In genomic region chr2:29047083-29047840, GRCh38 we compare ENCODE assay signal across 16 cellular contexts. TPM values are rescaled to one million over a fixed set of nuclear protein-coding genes. Genes with fewer than 3 reads are reported as not detected.
"Had no signal": no experiment of that assay in that cellular context is flagged by ENCODE, and none has a peak within 500 bp of the region (broad histone marks: within the 10 kb centered on the region; RNA-seq: fewer than 3 reads in every experiment).

No MANE protein-coding gene starts in this region.

- H3K27me3 Mint-ChIP-seq: stimulated activated naive CD8-positive, alpha-beta T cell treated with anti-CD3 and anti-CD28 coated beads, Interleukin-15, amount 100 ng/mL, for 72 hours had no signal

- H3K27me3 ChIP-seq: foreskin keratinocyte, heart left ventricle, ovary, spleen, testis, upper lobe of left lung had no signal

- H3K27ac ChIP-seq: foreskin keratinocyte, heart left ventricle, ovary, spleen, testis, upper lobe of left lung had no signal

- DNase-seq: activated CD4-positive, alpha-beta T cell treated with anti-CD3 and anti-CD28 coated beads, Interleukin-2, amount 50 U/mL, for 1 hour; activated naive CD4-positive, alpha-beta T cell; activated T-cell treated with anti-CD3 and anti-CD28 coated beads for 4 hours; aorta; effector CD8-positive, alpha-beta T cell; foreskin keratinocyte; heart left ventricle; ovary; spleen; stimulated activated naive CD8-positive, alpha-beta T cell treated with anti-CD3 and anti-CD28 coated beads, Interleukin-15, amount 100 ng/mL, for 72 hours; testis; upper lobe of left lung had no signal

- H3K4me3 Mint-ChIP-seq: neural crest cell; stimulated activated naive CD8-positive, alpha-beta T cell treated with anti-CD3 and anti-CD28 coated beads, Interleukin-15, amount 100 ng/mL, for 72 hours had no signal

- H3K9me3 Mint-ChIP-seq: neural crest cell; stimulated activated naive CD8-positive, alpha-beta T cell treated with anti-CD3 and anti-CD28 coated beads, Interleukin-15, amount 100 ng/mL, for 72 hours had no signal

- ATAC-seq: activated CD4-positive, CD25-positive, alpha-beta regulatory T cell treated with anti-CD3 and anti-CD28 coated beads, Interleukin-2, amount 50 U/mL, for 24 hours; foreskin keratinocyte; heart left ventricle; sciatic nerve; stimulated activated naive CD8-positive, alpha-beta T cell treated with anti-CD3 and anti-CD28 coated beads, Interleukin-15, amount 100 ng/mL, for 72 hours had no signal

- H3K36me3 ChIP-seq: ovary, upper lobe of left lung had no signal

- H3K4me1 ChIP-seq: foreskin keratinocyte, upper lobe of left lung had no signal

- H3K9me3 ChIP-seq: heart left ventricle, ovary, spleen, testis, upper lobe of left lung had no signal

- H3K4me3 ChIP-seq: heart left ventricle, ovary, spleen, testis, upper lobe of left lung had no signal

RNA-seq across cellular contexts. Expression of gene PCARE, which starts 27.1 kb away (rescaled TPM):
- total RNA-seq: aorta, foreskin keratinocyte, neural crest cell, pulmonary artery endothelial cell, spleen had no signal
- polyA plus RNA-seq: foreskin keratinocyte, spleen had no signal
